In the genomic region with DNA sequence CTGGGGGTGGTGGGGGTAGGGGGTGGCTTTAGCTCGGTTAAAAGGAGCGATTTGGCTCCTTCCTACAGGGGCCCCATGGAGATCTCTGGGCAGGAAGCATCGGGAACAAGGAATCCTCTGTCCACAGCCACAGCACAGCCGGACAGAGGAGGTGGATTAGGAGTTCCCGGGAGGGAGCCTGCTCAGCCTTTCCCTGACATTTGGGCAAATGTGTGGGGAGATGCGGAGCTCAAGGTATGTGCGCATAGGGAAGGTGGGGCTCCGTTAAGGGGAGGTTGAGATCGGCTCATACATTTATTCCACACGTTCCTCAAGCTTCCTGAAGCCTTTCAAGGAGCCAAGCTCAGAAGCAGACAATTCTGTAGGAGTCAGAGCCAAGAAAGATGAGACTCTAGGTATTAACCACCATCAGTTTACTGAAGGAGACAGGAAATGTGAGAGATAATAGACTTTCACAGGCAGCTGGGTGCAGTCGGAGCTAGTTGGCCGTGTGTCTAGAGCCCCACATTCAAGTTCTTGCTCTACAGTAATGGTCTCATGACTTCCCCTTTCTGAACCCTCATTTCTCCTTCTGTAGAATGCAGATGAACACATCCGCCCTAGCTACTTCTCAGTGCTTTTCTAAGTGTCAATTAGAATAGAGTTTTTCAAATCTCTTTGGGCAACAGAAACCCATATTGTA, we compare ENCODE assay signal across 16 cellular contexts. TPM values are rescaled to one million over a fixed set of nuclear protein-coding genes. Genes with fewer than 3 reads are reported as not detected.
DNase-seq lines count a peak whose midpoint lies in the region; ATAC-seq, FAIRE-seq and TF ChIP-seq lines count a peak whose summit lies in the region.
"Had no signal": no experiment of that assay in that cellular context is flagged by ENCODE, and none has a peak within 500 bp of the region (broad histone marks: within the 10 kb centered on the region; RNA-seq: fewer than 3 reads in every experiment).

No MANE protein-coding gene starts in this region.

- H3K36me3 ChIP-seq in lower lobe of right lung (no peaks in the 10 kb centered on the region), transverse colon (no peaks in the 10 kb centered on the region), small intestine (ENCODE audit: control insufficient read depth in 2 of 2, insufficient read depth in 2 of 2, low read length in 2 of 2) (no peaks in the 10 kb centered on the region)

- intact Hi-C loops in lower lobe of right lung (cut with DNase I) (no loop called here), transverse colon (cut with DNase I; ENCODE audit: low total_unique reads) (no loop called here)

- H3K9me3 ChIP-seq in lower lobe of right lung = no peaks in the 10 kb centered on the region
- H3K9me3 ChIP-seq in transverse colon = no peaks in the 10 kb centered on the region
- H3K9me3 ChIP-seq in small intestine (ENCODE audit: control insufficient read depth, low read depth) = no peaks in the 10 kb centered on the region

- DNase-seq in COLO829 (ENCODE audit: low spot score) = peak; percentile 96
- DNase-seq in SKM-1 treated with dmso at 0.1 percent for 144 hours (lab: John Stamatoyannopoulos, UW; ENCODE audit: unreplicated experiment) = peak; percentile 90
- DNase-seq in lower lobe of right lung = no peak
- no peak for DNase-seq in retina
- DNase-seq in transverse colon = no peak
- no peak for DNase-seq in small intestine
- DNase-seq: amygdala, dorsolateral prefrontal cortex, EL, foreskin melanocyte, left colon, NCI-H187, occipital lobe had no signal

- no peaks in the 10 kb centered on the region for H3K27me3 ChIP-seq in lower lobe of right lung (ENCODE audit: low read depth)
- H3K27me3 ChIP-seq in transverse colon = no peaks in the 10 kb centered on the region
- no peaks in the 10 kb centered on the region for H3K27me3 ChIP-seq in small intestine (ENCODE audit: control insufficient read depth in 2 of 2, insufficient read depth in 2 of 2, low read length in 2 of 2)
- H3K27me3 ChIP-seq: dorsolateral prefrontal cortex had no signal

- no peak for TF ChIP-seq EP300 in transverse colon (IDR thresholded peaks at IDR 0.05; ENCODE audit: low read depth)

- no peak for FAIRE-seq in small intestine (lab: Jason Lieb, UNC)

- TF ChIP-seq CTCF in lower lobe of right lung (IDR thresholded peaks at IDR 0.05) (no peak), transverse colon (IDR thresholded peaks at IDR 0.05) (no peak)

- H3K27ac ChIP-seq in lower lobe of right lung = peak overlapping the region; percentile 24
- H3K27ac ChIP-seq in transverse colon = peak overlapping the region in 1 of 4 donors; percentile 10
- H3K27ac ChIP-seq in small intestine (ENCODE audit: low read depth in 1 of 2, low read length in 1 of 2) = no peak overlapping the region

- H3K4me1 ChIP-seq in lower lobe of right lung = peaks cover 63% of the 10 kb centered on the region
- H3K4me1 ChIP-seq in transverse colon = peaks cover 0 to 39% (median 38%) of the 10 kb centered on the region in 4 donors
- H3K4me1 ChIP-seq in small intestine (ENCODE audit: control insufficient read depth in 2 of 2, insufficient read depth in 1 of 2, low read depth in 1 of 2, low read length in 1 of 2) = peaks cover 0 to 2% of the 10 kb centered on the region in 2 donors

- ATAC-seq in HG03354 (IDR thresholded peaks at IDR 0.05; ENCODE audit: poor library complexity, severe bottlenecking, unreplicated experiment) = peak; percentile 53
- ATAC-seq in lower lobe of right lung = peak; percentile 34 to 55
- no peak for ATAC-seq in HG02840 (IDR thresholded peaks at IDR 0.05; ENCODE audit: low FRiP score, unreplicated experiment)
- ATAC-seq: left colon, Panc1 had no signal

- H3K4me3 ChIP-seq in lower lobe of right lung = no peak overlapping the region
- no peak overlapping the region for H3K4me3 ChIP-seq in transverse colon
- no peak overlapping the region for H3K4me3 ChIP-seq in small intestine (ENCODE audit: low read depth in 1 of 2, low read length in 2 of 2)

- 57 to 71% methylated on average over 10 to 13 of the region's 13 CpGs for WGBS in transverse colon (ENCODE audit: low coverage in 1 of 2), 2 donors
- 64 to 84% (median 77%) methylated on average over 13 of the region's 13 CpGs for WGBS in small intestine, 3 donors

- in situ Hi-C loops in transverse colon (cut with MboI; ENCODE audit: low pct_ligation_motif_present in 1 of 4, low pct_unique_long_range_greater_than_20kb in 1 of 4, low sequenced_read_pairs in 3 of 4) = no loop called here

- TF ChIP-seq POLR2A in transverse colon (IDR thresholded peaks at IDR 0.05) = no peak

RNA-seq across cellular contexts. Expression of a gene that starts 40.8 kb away (rescaled TPM):
- total RNA-seq in lower lobe of right lung = 68.9 TPM
- 100 to 1,000 TPM in 1 of 4 donors, 10 to 100 TPM in 3; 36.4 to 167 (median 79.4) TPM for total RNA-seq in transverse colon
- 10 to 100 TPM; 10.5 to 14.2 (median 11.0) TPM for polyA plus RNA-seq in small intestine

Comparison
In these comparisons a context has a peak if more than half of its experiments do, and no peak if none do; other contexts are left out.
1. DNase-seq: peak in COLO829 (single experiment) and SKM-1 treated with dmso at 0.1 percent for 144 hours (single experiment); none in lower lobe of right lung (single experiment), retina (single experiment), transverse colon (single experiment) and small intestine (single experiment).